2 cellular contexts compared by ENCODE assay signal in genomic region chr17:63705657-63706056, GRCh38.
TF ChIP-seq lines count a peak whose summit lies in the region.

No MANE protein-coding gene starts in this region.

TF ChIP-seq in WTC11, 78 proteins besides CTCF, POLR2A, EP300 and RAD21:
- no peak for TF ChIP-seq GTF2I (CRISPR knock-in tag; conservative IDR thresholded peaks at IDR 0.05)
- TF ChIP-seq CDX4 (CRISPR knock-in tag; IDR thresholded peaks at IDR 0.05; ENCODE audit: borderline replicate concordance), result no peak
- no peak for TF ChIP-seq ZNF219 (CRISPR knock-in tag; IDR thresholded peaks at IDR 0.05; ENCODE audit: borderline replicate concordance)
TF ChIP-seq in WTC11: peak in this region for 0.

TF ChIP-seq in HepG2, 621 proteins besides CTCF, POLR2A, EP300 and RAD21:
- TF ChIP-seq MAFF (IDR thresholded peaks at IDR 0.05; ENCODE audit: low read depth, low read length), result no peak
- TF ChIP-seq MXD4 (CRISPR knock-in tag; IDR thresholded peaks at IDR 0.05), result no peak
- TF ChIP-seq PTBP1 (IDR thresholded peaks at IDR 0.05; ENCODE audit: low read depth, low read length, poor library complexity, severe bottlenecking), result no peak
- TF ChIP-seq ZNF329 (CRISPR knock-in tag; IDR thresholded peaks at IDR 0.05; ENCODE audit: low read depth), result no peak
- no peak for TF ChIP-seq RFX3 (CRISPR knock-in tag; IDR thresholded peaks at IDR 0.05)
- no peak for TF ChIP-seq CENPBD1 (CRISPR knock-in tag; IDR thresholded peaks at IDR 0.05; ENCODE audit: borderline replicate concordance, low read depth)
